In the genomic region with DNA sequence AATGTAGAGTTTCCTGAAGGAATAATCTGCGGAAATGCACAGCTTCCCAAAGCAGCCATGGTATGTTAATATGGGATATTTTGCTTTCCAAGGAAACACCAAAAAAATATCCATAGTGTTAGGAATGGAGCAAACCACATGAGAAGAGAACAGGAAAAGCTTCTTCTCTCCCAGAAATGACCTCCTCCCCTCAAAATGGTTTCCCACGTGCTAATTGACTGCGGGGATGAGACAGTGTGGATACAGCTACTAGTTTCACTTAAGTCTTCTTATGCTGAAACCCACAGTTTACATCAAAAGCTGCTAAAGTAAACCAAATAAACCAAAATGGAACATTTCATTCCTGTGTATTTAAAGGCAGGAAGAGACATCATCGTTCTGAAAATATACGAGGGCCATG, we compare ENCODE assay signal across 12 cellular contexts.
DNase-seq lines count a peak whose midpoint lies in the region; ATAC-seq and TF ChIP-seq lines count a peak whose summit lies in the region.
"Had no signal": no experiment of that assay in that cellular context is flagged by ENCODE, and none has a peak within 500 bp of the region (broad histone marks: within the 10 kb centered on the region; RNA-seq: fewer than 3 reads in every experiment).

No MANE protein-coding gene starts in this region.

- H3K9me3 ChIP-seq in fibroblast of lung (ENCODE audit: control insufficient read depth, insufficient read depth, low read depth, low read length) (no peaks in the 10 kb centered on the region), spleen (no peaks in the 10 kb centered on the region)
- H3K9me3 ChIP-seq: suprapubic skin had no signal

- H3K27me3 ChIP-seq in fibroblast of lung (ENCODE audit: control insufficient read depth, insufficient read depth, low read length), result no peaks in the 10 kb centered on the region
- no peaks in the 10 kb centered on the region for H3K27me3 ChIP-seq in spleen (replicated peaks in 1 of 7)
- H3K27me3 ChIP-seq: cardiac muscle cell, suprapubic skin had no signal

- intact Hi-C loops in spleen (cut with DNase I; ENCODE audit: low total_unique reads), result no loop called here

- peak; percentile 4 for ATAC-seq in activated CD8-positive, alpha-beta memory T cell treated with anti-CD3 and anti-CD28 coated beads, Interleukin-2, amount 10 ng/mL, durations not matched to agents 7 days and 5 days
- ATAC-seq in activated T-helper 17 cell treated with anti-CD3 and anti-CD28 coated beads, Interleukin-2, amount 50 U/mL, for 72 hours (replicated peaks), result peak; percentile 25
- no peak for ATAC-seq in HG03354 (IDR thresholded peaks at IDR 0.05; ENCODE audit: poor library complexity, severe bottlenecking, unreplicated experiment)

- H3K79me2 ChIP-seq in fibroblast of lung (ENCODE audit: control insufficient read depth, insufficient read depth, low read length), result no peaks in the 10 kb centered on the region

- no peak for TF ChIP-seq POLR2A in spleen (IDR thresholded peaks at IDR 0.05)

- H3K36me3 Mint-ChIP-seq in activated CD8-positive, alpha-beta memory T cell treated with anti-CD3 and anti-CD28 coated beads, Interleukin-2, amount 10 ng/mL, durations not matched to agents 7 days and 5 days, result peaks cover 34% of the 10 kb centered on the region
- H3K36me3 Mint-ChIP-seq in activated T-helper 17 cell treated with anti-CD3 and anti-CD28 coated beads, Interleukin-2, amount 50 U/mL, for 72 hours (ENCODE audit: low read depth), result peaks cover 88% of the 10 kb centered on the region

- TF ChIP-seq CTCF in fibroblast of lung (conservative IDR thresholded peaks at IDR 0.05 in 1 of 2, IDR thresholded peaks at IDR 0.05 in 1 of 2; ENCODE audit: low read depth in 1 of 2, low read length in 2 of 2) (no peak), spleen (IDR thresholded peaks at IDR 0.05 in 8 of 11, conservative IDR thresholded peaks at IDR 0.05 in 3 of 11) (no peak)

- H3K27ac ChIP-seq in fibroblast of lung (ENCODE audit: insufficient read depth, low read length) (peak overlapping the region; percentile 5), spleen (peak overlapping the region; percentile 32 to 81 (median 60))
- H3K27ac ChIP-seq: cardiac muscle cell had no signal

- no peaks in the 10 kb centered on the region for H4K20me1 ChIP-seq in fibroblast of lung (ENCODE audit: control insufficient read depth, extremely low read depth, insufficient read depth, low read length)

- CTCF ChIA-PET in activated CD8-positive, alpha-beta memory T cell treated with anti-CD3 and anti-CD28 coated beads, Interleukin-2, amount 10 ng/mL, durations not matched to agents 7 days and 5 days (lab: Charles Lee), result interaction anchor here (0.8 to 4.4 kb wide), 16 partner anchors 9 to 240 kb away, joined by 3 to 29 read pairs (median 4); no protein-coding TSS in a partner anchor

- peaks cover 92% of the 10 kb centered on the region for H3K4me1 Mint-ChIP-seq in activated CD8-positive, alpha-beta memory T cell treated with anti-CD3 and anti-CD28 coated beads, Interleukin-2, amount 10 ng/mL, durations not matched to agents 7 days and 5 days
- H3K4me1 Mint-ChIP-seq in activated T-helper 17 cell treated with anti-CD3 and anti-CD28 coated beads, Interleukin-2, amount 50 U/mL, for 72 hours, result peaks cover 80% of the 10 kb centered on the region

- H3K27me3 Mint-ChIP-seq in activated CD8-positive, alpha-beta memory T cell treated with anti-CD3 and anti-CD28 coated beads, Interleukin-2, amount 10 ng/mL, durations not matched to agents 7 days and 5 days, result no peaks in the 10 kb centered on the region
- H3K27me3 Mint-ChIP-seq in activated T-helper 17 cell treated with anti-CD3 and anti-CD28 coated beads, Interleukin-2, amount 50 U/mL, for 72 hours, result no peaks in the 10 kb centered on the region

- peak overlapping the region; percentile 59 for H3K4me3 Mint-ChIP-seq in activated CD8-positive, alpha-beta memory T cell treated with anti-CD3 and anti-CD28 coated beads, Interleukin-2, amount 10 ng/mL, durations not matched to agents 7 days and 5 days
- peak overlapping the region; percentile 74 for H3K4me3 Mint-ChIP-seq in activated T-helper 17 cell treated with anti-CD3 and anti-CD28 coated beads, Interleukin-2, amount 50 U/mL, for 72 hours

- H3K4me1 ChIP-seq in fibroblast of lung (ENCODE audit: control insufficient read depth, extremely low read depth, insufficient read depth, low read length), result peaks cover 27% of the 10 kb centered on the region
- peaks cover 25 to 95% (median 64%) of the 10 kb centered on the region in 6 donors for H3K4me1 ChIP-seq in spleen

- H3K9me3 Mint-ChIP-seq in activated CD8-positive, alpha-beta memory T cell treated with anti-CD3 and anti-CD28 coated beads, Interleukin-2, amount 10 ng/mL, durations not matched to agents 7 days and 5 days (ENCODE audit: low read depth), result no peaks in the 10 kb centered on the region
- H3K9me3 Mint-ChIP-seq in activated T-helper 17 cell treated with anti-CD3 and anti-CD28 coated beads, Interleukin-2, amount 50 U/mL, for 72 hours, result no peaks in the 10 kb centered on the region

- H3K4me3 ChIP-seq in fibroblast of lung (replicated peaks in 1 of 4; ENCODE audit: control extremely low read depth in 1 of 4, insufficient read depth in 1 of 4, low read depth in 3 of 4, low read length in 4 of 4) (no peak overlapping the region), spleen (peak overlapping the region in 1 of 8 donors; percentile 6)
- H3K4me3 ChIP-seq: cardiac muscle cell, GM23248, suprapubic skin had no signal

- H3K36me3 ChIP-seq in fibroblast of lung (ENCODE audit: control insufficient read depth, insufficient read depth, low read length) (no peaks in the 10 kb centered on the region), spleen (peaks cover 0 to 8% (median 0%) of the 10 kb centered on the region in 6 donors)
- H3K36me3 ChIP-seq: cardiac muscle cell, suprapubic skin had no signal

- no peak for DNase-seq in activated CD8-positive, alpha-beta memory T cell treated with anti-CD3 and anti-CD28 coated beads, Interleukin-2, amount 10 ng/mL, durations not matched to agents 7 days and 5 days
- DNase-seq in activated CD8-positive, alpha-beta memory T cell treated with anti-CD3 and anti-CD28 coated beads for 24 hours, result no peak
- DNase-seq in fibroblast of lung (ENCODE audit: low read depth in 2 of 2) (peak; percentile 61 to 94), spleen (no peak), DMS53 (lab: John Stamatoyannopoulos, UW) (no peak), NCI-H82 treated with DMSO at 0.1 percent for 48 hours (lab: John Stamatoyannopoulos, UW; ENCODE audit: unreplicated experiment) (no peak)
- DNase-seq: NCI-H510A treated with DMSO at 0.1 percent for 48 hours had no signal

- 41 to 67% (median 50%) methylated on average over 5 of the region's 5 CpGs for WGBS in spleen, 5 donors

- no peak overlapping the region for H2AFZ ChIP-seq in fibroblast of lung (ENCODE audit: low read length)
- H2AFZ ChIP-seq: GM23248 had no signal

- H3K27ac Mint-ChIP-seq in activated CD8-positive, alpha-beta memory T cell treated with anti-CD3 and anti-CD28 coated beads, Interleukin-2, amount 10 ng/mL, durations not matched to agents 7 days and 5 days, result peak overlapping the region; percentile 100
- peak overlapping the region; percentile 96 for H3K27ac Mint-ChIP-seq in activated T-helper 17 cell treated with anti-CD3 and anti-CD28 coated beads, Interleukin-2, amount 50 U/mL, for 72 hours

- H3K4me2 ChIP-seq in fibroblast of lung (ENCODE audit: extremely low read depth, insufficient read depth, low read length), result no peak overlapping the region

- H3K9ac ChIP-seq in fibroblast of lung (ENCODE audit: insufficient read depth, low read length), result no peak overlapping the region
- H3K9ac ChIP-seq: GM23248 had no signal

Comparison
In these comparisons a context has a peak if more than half of its experiments do, and no peak if none do; other contexts are left out.
1. DNase-seq: peak in fibroblast of lung (2 of 2); none in activated CD8-positive, alpha-beta memory T cell treated with anti-CD3 and anti-CD28 coated beads, Interleukin-2, amount 10 ng/mL, durations not matched to agents 7 days and 5 days (single experiment), activated CD8-positive, alpha-beta memory T cell treated with anti-CD3 and anti-CD28 coated beads for 24 hours (single experiment), spleen (single experiment), DMS53 (single experiment) and NCI-H82 treated with DMSO at 0.1 percent for 48 hours (single experiment).